ENCODE assay signal across 10 cellular contexts in the genomic region with DNA sequence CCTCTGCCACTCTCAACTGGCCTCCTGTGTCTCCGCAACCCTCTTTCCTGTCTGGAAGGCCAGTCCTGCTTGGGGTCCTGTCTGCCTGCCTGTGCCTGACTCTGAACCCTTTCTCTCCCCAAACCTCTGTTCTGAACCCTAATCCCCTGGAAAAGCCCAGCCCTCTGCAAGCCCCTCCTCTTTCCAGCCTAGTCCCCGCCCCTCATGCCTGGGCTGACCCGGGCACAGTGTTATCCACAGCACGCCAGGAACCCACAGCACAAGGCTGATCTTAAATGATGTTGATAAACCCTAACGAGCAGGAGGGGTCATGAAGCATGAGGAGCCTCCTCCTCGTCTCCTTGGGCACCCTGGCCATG. TPM values are rescaled to one million over a fixed set of nuclear protein-coding genes. Genes with fewer than 3 reads are reported as not detected.
A peak's percentile ranks its signal among the peaks of the same experiment; 100 is the strongest.
DNase-seq lines count a peak whose midpoint lies in the region; FAIRE-seq and TF ChIP-seq lines count a peak whose summit lies in the region.
"Had no signal": no experiment of that assay in that cellular context is flagged by ENCODE, and none has a peak within 500 bp of the region (broad histone marks: within the 10 kb centered on the region; RNA-seq: fewer than 3 reads in every experiment).

A gene (minus strand): TSS at position 115 of the 359 bp plus-strand sequence. CDS start 153 bp downstream, outside the sequence.

- peaks cover 5% of the 10 kb centered on the region for H3K9me3 Mint-ChIP-seq in activated CD4-positive, alpha-beta T cell treated with anti-CD3 and anti-CD28 coated beads, Interleukin-2, amount 10 ng/mL, durations not matched to agents 24 days and 14 days
- no peaks in the 10 kb centered on the region for H3K9me3 Mint-ChIP-seq in type B pancreatic cell

- H3K4me3 ChIP-seq in bronchial epithelial cell (ENCODE audit: low read depth, low read length) = peak within 1 kb of the TSS; percentile 62
- H3K4me3 ChIP-seq in lower leg skin (ENCODE audit: low read depth, poor library complexity, severe bottlenecking) = peak within 1 kb of the TSS; percentile 13

- H3K27me3 ChIP-seq in bronchial epithelial cell (ENCODE audit: control insufficient read depth, insufficient read depth, low read length) = no peaks in the 10 kb centered on the region

- in situ Hi-C loops in KBM-7 (cut with MboI; ENCODE audit: low pct_unique_long_range_greater_than_20kb, low sequenced_read_pairs) = no loop called here

- H3K4me3 Mint-ChIP-seq in activated CD4-positive, alpha-beta T cell treated with anti-CD3 and anti-CD28 coated beads, Interleukin-2, amount 10 ng/mL, durations not matched to agents 24 days and 14 days = no peak within 1 kb of the TSS
- peak within 1 kb of the TSS; percentile 82 for H3K4me3 Mint-ChIP-seq in type B pancreatic cell

- peak within 1 kb of the TSS; percentile 4 for H3K27ac Mint-ChIP-seq in activated CD4-positive, alpha-beta T cell treated with anti-CD3 and anti-CD28 coated beads, Interleukin-2, amount 10 ng/mL, durations not matched to agents 24 days and 14 days
- peak within 1 kb of the TSS; percentile 81 for H3K27ac Mint-ChIP-seq in type B pancreatic cell

- peaks cover 17% of the 10 kb centered on the region for H3K27me3 Mint-ChIP-seq in activated CD4-positive, alpha-beta T cell treated with anti-CD3 and anti-CD28 coated beads, Interleukin-2, amount 10 ng/mL, durations not matched to agents 24 days and 14 days
- H3K27me3 Mint-ChIP-seq in type B pancreatic cell = peaks cover 33% of the 10 kb centered on the region

- TF ChIP-seq CTCF in bronchial epithelial cell (IDR thresholded peaks at IDR 0.05; ENCODE audit: insufficient read depth, low read length, severe bottlenecking) (no peak), lower leg skin (IDR thresholded peaks at IDR 0.05) (no peak), type B pancreatic cell (conservative IDR thresholded peaks at IDR 0.05) (no peak)

- peaks cover 18% of the 10 kb centered on the region for H3K4me1 Mint-ChIP-seq in activated CD4-positive, alpha-beta T cell treated with anti-CD3 and anti-CD28 coated beads, Interleukin-2, amount 10 ng/mL, durations not matched to agents 24 days and 14 days
- H3K4me1 Mint-ChIP-seq in type B pancreatic cell (ENCODE audit: unreplicated experiment) = peaks cover 12% of the 10 kb centered on the region

- no peak for DNase-seq in activated CD4-positive, alpha-beta T cell treated with anti-CD3 and anti-CD28 coated beads, Interleukin-2, amount 10 ng/mL, durations not matched to agents 24 days and 14 days
- DNase-seq in activated CD4-positive, alpha-beta T cell treated with anti-CD3 and anti-CD28 coated beads for 4 hours = no peak
- DNase-seq in bronchial epithelial cell (ENCODE audit: low read depth) (no peak), lower leg skin (ENCODE audit: low spot score in 2 of 2) (no peak), type B pancreatic cell (ENCODE audit: extremely low spot score, unreplicated experiment) (no peak), KBM-7 (no peak), GF-D8 (lab: John Stamatoyannopoulos, UW) (no peak), NCI-H187 treated with DMSO at 0.1 percent for 48 hours (lab: John Stamatoyannopoulos, UW) (no peak)
- DNase-seq: activated naive CD4-positive, alpha-beta T cell; NCI-H1436 treated with DMSO at 0.1 percent for 48 hours had no signal

- FAIRE-seq in bronchial epithelial cell (lab: Jason Lieb, UNC) = no peak

- intact Hi-C loops in activated CD4-positive, alpha-beta T cell treated with anti-CD3 and anti-CD28 coated beads, Interleukin-2, amount 10 ng/mL, durations not matched to agents 24 days and 14 days (cut with micrococcal nuclease) = no loop called here
- intact Hi-C loops in lower leg skin (cut with DNase I; ENCODE audit: low total_unique reads) = no loop called here

- peaks cover 9% of the 10 kb centered on the region for H3K36me3 Mint-ChIP-seq in activated CD4-positive, alpha-beta T cell treated with anti-CD3 and anti-CD28 coated beads, Interleukin-2, amount 10 ng/mL, durations not matched to agents 24 days and 14 days (ENCODE audit: low read depth)
- no peaks in the 10 kb centered on the region for H3K36me3 Mint-ChIP-seq in type B pancreatic cell

- WGBS in lower leg skin, 2 donors = 26 to 32% methylated on average over 5 to 6 of the region's 6 CpGs

- no peak for TF ChIP-seq POLR2A in lower leg skin (IDR thresholded peaks at IDR 0.05)

- peaks cover 22% of the 10 kb centered on the region for H3K36me3 ChIP-seq in bronchial epithelial cell (ENCODE audit: control insufficient read depth, insufficient read depth, low read length)

RNA-seq across cellular contexts. Expression of the gene that starts here (rescaled TPM):
- total RNA-seq in activated CD4-positive, alpha-beta T cell treated with anti-CD3 and anti-CD28 coated beads, Interleukin-2, amount 10 ng/mL, durations not matched to agents 24 days and 14 days = 0.12 and 0.14 TPM in 2 replicates
- 1.3 and 2.4 TPM in 2 replicates for total RNA-seq in bronchial epithelial cell
- 10 to 100 TPM in 1 of 4 donors, 1 to 10 TPM in 3; 2.5 to 13.7 (median 6.3) TPM for total RNA-seq in lower leg skin
- 3.4 and 7.4 TPM in 2 replicates for total RNA-seq in type B pancreatic cell (ENCODE audit: low replicate concordance)
